Comparison of ENCODE assay signal across 10 cellular contexts in genomic region chr13:28530729-28531194, GRCh38. TPM values are rescaled to one million over a fixed set of nuclear protein-coding genes. Genes with fewer than 3 reads are reported as not detected.
A peak's percentile ranks its signal among the peaks of the same experiment; 100 is the strongest.
DNase-seq lines count a peak whose midpoint lies in the region; ATAC-seq, FAIRE-seq and TF ChIP-seq lines count a peak whose summit lies in the region.
"Had no signal": no experiment of that assay in that cellular context is flagged by ENCODE, and none has a peak within 500 bp of the region (broad histone marks: within the 10 kb centered on the region; RNA-seq: fewer than 3 reads in every experiment).

No MANE protein-coding gene starts in this region.

- no peak overlapping the region for H3K27ac ChIP-seq in A549

- no peaks in the 10 kb centered on the region for H3K9me3 ChIP-seq in A549
- H3K9me3 ChIP-seq in adipocyte (ENCODE audit: control insufficient read depth, low read length), result peaks cover 2% of the 10 kb centered on the region

- H3K9ac ChIP-seq in adipocyte (ENCODE audit: low read length), result peak overlapping the region; percentile 52

- no peaks in the 10 kb centered on the region for H3K36me3 ChIP-seq in adipocyte (ENCODE audit: control insufficient read depth, insufficient read depth, low read length, severe bottlenecking)
- no peaks in the 10 kb centered on the region for H3K36me3 ChIP-seq in kidney epithelial cell (ENCODE audit: control insufficient read depth, insufficient read depth, low read length)

- H3K4me1 ChIP-seq in A549 (0 out of 3 replicates have a peak, but pooled peaks cover 5% of the 10 kb centered on the region), adipocyte (ENCODE audit: control insufficient read depth, insufficient read depth, low read length) (peaks cover 27% of the 10 kb centered on the region)

- no peak for FAIRE-seq in A549 (lab: Jason Lieb, UNC)
- FAIRE-seq: G401.6 had no signal

- no peak overlapping the region for H3K4me3 ChIP-seq in A549
- H3K4me3 ChIP-seq in adipocyte (ENCODE audit: low read length), result peak overlapping the region; percentile 67
- H3K4me3 ChIP-seq in kidney epithelial cell (ENCODE audit: low read depth, low read length), result peak overlapping the region; percentile 7

- DNase-seq in A549 (ENCODE audit: low read depth in 1 of 2, low spot score in 1 of 2), result no peak
- DNase-seq in GM13977 (ENCODE audit: low spot score), result peak; percentile 38
- DNase-seq in adipocyte (ENCODE audit: low read depth), result peak; percentile 44
- DNase-seq in kidney epithelial cell (ENCODE audit: low read depth), result no peak
- no peak for DNase-seq in GM20000 (ENCODE audit: low spot score)
- no peak for DNase-seq in occipital lobe (lab: John Stamatoyannopoulos, UW)
- no peak for DNase-seq in NCI-H226
- DNase-seq in NCI-H128 (lab: John Stamatoyannopoulos, UW; ENCODE audit: unreplicated experiment), result no peak
- DNase-seq: NCI-H2227 treated with DMSO at 0.1 percent for 48 hours had no signal

- TF ChIP-seq RAD21 in A549 (conservative IDR thresholded peaks at IDR 0.05 in 1 of 2, IDR thresholded peaks at IDR 0.05 in 1 of 2), result no peak

- POLR2A ChIA-PET in A549 (lab: Yijun Ruan, JAX), result no interaction called here

- in situ Hi-C loops in GM13977 (cut with MboI; ENCODE audit: low pct_unique_long_range_greater_than_20kb, low sequenced_read_pairs, unreplicated experiment), result no loop called here

- no peak for TF ChIP-seq CTCF in A549 (IDR thresholded peaks at IDR 0.05)
- no peak for TF ChIP-seq CTCF in GM13977 (IDR thresholded peaks at IDR 0.05; ENCODE audit: extremely low read depth, insufficient read depth, missing control alignments)
- TF ChIP-seq CTCF in kidney epithelial cell (IDR thresholded peaks at IDR 0.05; ENCODE audit: insufficient read depth, low read length, poor library complexity, severe bottlenecking), result no peak
- TF ChIP-seq CTCF in GM20000 (IDR thresholded peaks at IDR 0.05; ENCODE audit: extremely low read depth, missing control alignments), result no peak

- H3K4me2 ChIP-seq in A549, result peak overlapping the region; percentile 82

- 22% methylated on average over 11 of the region's 11 CpGs for WGBS in A549 (ENCODE audit: missing lambda C conversion rate)

- ATAC-seq in A549, result peak in 1 of 2 experiments; percentile 49; a peak in 3 of 6 replicates

- TF ChIP-seq EP300 in A549 (IDR thresholded peaks at IDR 0.05), result no peak

- CTCF ChIA-PET in A549 (lab: Yijun Ruan, JAX), result interaction anchor here (0.9 kb wide), 1 partner anchor 23 kb away, joined by 3 read pairs; no protein-coding TSS in a partner anchor

- TF ChIP-seq POLR2A in A549 (IDR thresholded peaks at IDR 0.05; ENCODE audit: low read length), result no peak

- H3K27me3 ChIP-seq in adipocyte (replicated peaks; ENCODE audit: control insufficient read depth, insufficient read depth, low read length) (peaks cover 16% of the 10 kb centered on the region), kidney epithelial cell (ENCODE audit: control insufficient read depth, insufficient read depth, low read length) (peaks cover 38% of the 10 kb centered on the region)

TF ChIP-seq in A549, 52 proteins besides CTCF, POLR2A, EP300 and RAD21:
- TF ChIP-seq RCOR1 (IDR thresholded peaks at IDR 0.05; ENCODE audit: low read depth, low read length) (no peak), JUNB (IDR thresholded peaks at IDR 0.05) (no peak), ZFP36 (IDR thresholded peaks at IDR 0.05; ENCODE audit: borderline replicate concordance, partially characterized antibody) (no peak), RNF2 (IDR thresholded peaks at IDR 0.05; ENCODE audit: borderline replicate concordance, low read depth) (no peak), ZNF302 (CRISPR knock-in tag; IDR thresholded peaks at IDR 0.05) (no peak), FOSL2 (IDR thresholded peaks at IDR 0.05) (no peak), FOSL2 (CRISPR knock-in tag; IDR thresholded peaks at IDR 0.05) (no peak), PHF8 (IDR thresholded peaks at IDR 0.05; ENCODE audit: borderline replicate concordance, low read depth) (no peak), HDAC2 (IDR thresholded peaks at IDR 0.05) (no peak), ATOH8 (CRISPR knock-in tag; IDR thresholded peaks at IDR 0.05; ENCODE audit: low read depth) (no peak), RFX5 (IDR thresholded peaks at IDR 0.05) (no peak)

RNA-seq across cellular contexts. Expression of gene FLT1, which starts 35.8 kb away (rescaled TPM):
- polyA plus RNA-seq in A549 (2011; rRNA removed) (not detected in 2 replicates), A549 (2017; fragmentation: RNase III; extraction: RNeasy Plus Mini Kit Qiagen cat#74134 plus additional on column Dnase treatment) (not detected in 3 replicates)
- polyA plus RNA-seq in A549 (2012; cell fraction: cytosol; rRNA removed), result not detected in 2 replicates
- not detected in 2 replicates for polyA plus RNA-seq in A549 (2012; cell fraction: nucleus; rRNA removed)
- polyA minus RNA-seq in A549 (2011; rRNA and poly(A)+ RNA removed), result 0.05 TPM in 1 of 2 replicates, not detected in the other
- total RNA-seq in kidney epithelial cell (0.75 and 0.96 TPM in 2 replicates), occipital lobe (13.7 TPM)

Comparison
In these comparisons a context has a peak if more than half of its experiments do, and no peak if none do; other contexts are left out.
1. DNase-seq: peak in GM13977 (single experiment) and adipocyte (single experiment); none in A549 (0 of 2), kidney epithelial cell (single experiment), GM20000 (single experiment), occipital lobe (single experiment), NCI-H226 (single experiment) and NCI-H128 (single experiment).